ENCODE assay signal across 8 cellular contexts in the genomic region with DNA sequence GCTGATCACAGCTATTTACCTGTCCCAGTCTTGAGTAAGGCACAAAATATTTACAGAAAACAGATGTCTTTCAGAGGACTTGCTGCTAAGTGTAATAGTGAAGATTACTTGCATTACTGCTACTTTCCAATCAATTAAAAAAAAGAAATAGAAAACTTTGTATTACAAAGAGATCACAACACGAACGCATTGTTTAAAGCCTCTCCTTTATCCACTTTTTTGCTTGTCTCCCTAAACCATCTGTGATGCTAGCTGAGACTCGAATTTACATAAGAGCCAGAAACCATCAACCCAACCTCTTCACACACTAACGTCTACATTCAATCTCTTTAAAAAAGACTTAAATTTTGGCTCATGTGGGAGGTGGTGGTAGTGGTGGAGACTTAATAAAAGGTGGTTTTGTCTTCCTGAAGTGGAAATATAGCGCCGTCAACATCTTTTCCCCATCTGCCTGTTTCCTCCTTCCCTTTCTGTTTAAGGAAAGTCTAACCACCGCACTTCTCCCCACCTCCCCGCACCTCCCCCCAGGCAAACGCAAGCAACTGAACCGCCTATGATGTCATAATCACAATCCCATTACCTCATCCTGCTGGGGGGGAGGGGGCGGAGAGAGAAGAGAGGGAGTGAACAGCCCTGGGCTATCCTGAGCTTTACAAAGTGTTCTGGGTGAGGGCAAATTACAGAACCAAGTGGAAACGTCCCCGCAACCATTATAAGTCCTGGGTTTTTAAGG. TPM values are rescaled to one million over a fixed set of nuclear protein-coding genes. Genes with fewer than 3 reads are reported as not detected.
DNase-seq lines count a peak whose midpoint lies in the region; ATAC-seq, FAIRE-seq and TF ChIP-seq lines count a peak whose summit lies in the region.

No MANE protein-coding gene starts in this region.

- no peaks in the 10 kb centered on the region for H3K9me3 Mint-ChIP-seq in Caco-2 (ENCODE audit: unreplicated experiment)
- H3K9me3 Mint-ChIP-seq in central memory CD8-positive, alpha-beta T cell, result no peaks in the 10 kb centered on the region

- CTCF ChIA-PET in Caco-2 (lab: Charles Lee), result interaction anchor here (1.0 to 3.3 kb wide), 2 partner anchors 15 kb away, joined by 4 to 54 read pairs; partner anchors contain the start of gene KDM3B

- H3K9me3 ChIP-seq in Caco-2, result no peaks in the 10 kb centered on the region
- no peaks in the 10 kb centered on the region for H3K9me3 ChIP-seq in small intestine (ENCODE audit: control insufficient read depth, low read depth)

- peak overlapping the region; percentile 38 to 98 for H3K27ac ChIP-seq in small intestine (ENCODE audit: low read depth in 1 of 2, low read length in 1 of 2)

- FAIRE-seq in small intestine (lab: Jason Lieb, UNC), result no peak
- no peak for FAIRE-seq in urothelium cell line (lab: Jason Lieb, UNC)

- DNase-seq in Caco-2, result no peak
- peak; percentile 81 for DNase-seq in RKO (ENCODE audit: low spot score)
- no peak for DNase-seq in central memory CD8-positive, alpha-beta T cell (ENCODE audit: low spot score in 2 of 2)
- peak; percentile 90 for DNase-seq in inferior parietal cortex (ENCODE audit: extremely low spot score)
- DNase-seq in small intestine, result no peak
- no peak for DNase-seq in urothelium cell line (ENCODE audit: low spot score)

- intact Hi-C loops in Caco-2 (cut with micrococcal nuclease; ENCODE audit: unreplicated experiment), result no loop called here

- peak overlapping the region; percentile 90 for H3K4me3 Mint-ChIP-seq in Caco-2 (ENCODE audit: unreplicated experiment)
- H3K4me3 Mint-ChIP-seq in central memory CD8-positive, alpha-beta T cell, result peak overlapping the region; percentile 90

- TF ChIP-seq CTCF in Caco-2 (IDR thresholded peaks at IDR 0.05; ENCODE audit: insufficient read depth in 1 of 2, low read depth in 1 of 2, low read length in 1 of 2, severe bottlenecking in 1 of 2, unreplicated experiment in 1 of 2), result no peak

- peaks cover 32% of the 10 kb centered on the region for H3K36me3 Mint-ChIP-seq in Caco-2 (ENCODE audit: insufficient read depth, unreplicated experiment)
- peaks cover 16% of the 10 kb centered on the region for H3K36me3 Mint-ChIP-seq in central memory CD8-positive, alpha-beta T cell (ENCODE audit: insufficient read depth)

- WGBS in small intestine, 3 donors, result 25 to 30% (median 27%) methylated on average over 13 of the region's 13 CpGs

- peak; percentile 40 for ATAC-seq in GM19395 (IDR thresholded peaks at IDR 0.05; ENCODE audit: unreplicated experiment)
- ATAC-seq in HG03439 (IDR thresholded peaks at IDR 0.05; ENCODE audit: unreplicated experiment), result peak; percentile 29
- ATAC-seq in central memory CD8-positive, alpha-beta T cell (replicated peaks; ENCODE audit: extremely low read depth, poor library complexity, severe bottlenecking), result peak; percentile 40

- H3K4me1 ChIP-seq in Caco-2 (peaks cover 19% of the 10 kb centered on the region), small intestine (ENCODE audit: control insufficient read depth in 2 of 2, insufficient read depth in 1 of 2, low read depth in 1 of 2, low read length in 1 of 2) (peaks cover 2 to 4% of the 10 kb centered on the region in 2 donors)

- H3K27me3 ChIP-seq in Caco-2 (replicated peaks; ENCODE audit: control insufficient read depth, insufficient read depth, low read length), result no peaks in the 10 kb centered on the region
- H3K27me3 ChIP-seq in small intestine (ENCODE audit: control insufficient read depth in 2 of 2, insufficient read depth in 2 of 2, low read length in 2 of 2), result no peaks in the 10 kb centered on the region

- BruUV-seq in Caco-2 (replicated peaks; lab: Mats Ljungman, UMichigan), result TSS peak; percentile 98

- H3K4me3 ChIP-seq in Caco-2 (ENCODE audit: low read depth, low read length), result peak overlapping the region; percentile 87
- peak overlapping the region; percentile 59 to 88 for H3K4me3 ChIP-seq in small intestine (ENCODE audit: low read depth in 1 of 2, low read length in 2 of 2)

- peak overlapping the region; percentile 100 for H3K27ac Mint-ChIP-seq in Caco-2 (ENCODE audit: unreplicated experiment)
- peak overlapping the region; percentile 97 for H3K27ac Mint-ChIP-seq in central memory CD8-positive, alpha-beta T cell (ENCODE audit: low read depth)

- peaks cover 16% of the 10 kb centered on the region for H3K4me1 Mint-ChIP-seq in Caco-2 (ENCODE audit: low read depth, unreplicated experiment)
- peaks cover 44% of the 10 kb centered on the region for H3K4me1 Mint-ChIP-seq in central memory CD8-positive, alpha-beta T cell

- H3K27me3 Mint-ChIP-seq in Caco-2 (ENCODE audit: insufficient read depth, unreplicated experiment), result no peaks in the 10 kb centered on the region
- no peaks in the 10 kb centered on the region for H3K27me3 Mint-ChIP-seq in central memory CD8-positive, alpha-beta T cell

- H3K36me3 ChIP-seq in Caco-2 (ENCODE audit: control insufficient read depth, insufficient read depth, low read length) (peaks cover 4% of the 10 kb centered on the region; the same call in 1 of the 2 replicates), small intestine (ENCODE audit: control insufficient read depth in 2 of 2, insufficient read depth in 2 of 2, low read length in 2 of 2) (no peaks in the 10 kb centered on the region)

- POLR2A ChIA-PET in Caco-2 (lab: Charles Lee), result interaction anchor here (0.8 to 1.7 kb wide), 2 partner anchors 16 to 18 kb away, joined by 3 to 34 read pairs; partner anchors contain the start of gene KDM3B

RNA-seq across cellular contexts. Expression of gene FAM53C, which starts 0.9 kb away (rescaled TPM):
- 32.6 and 33.3 TPM in 2 replicates for total RNA-seq in Caco-2 (2022)
- 10 to 100 TPM in 1 of 3 donors, 1 to 10 TPM in 2; 5.4 to 10.3 (median 6.7) TPM for polyA plus RNA-seq in small intestine

RNA-seq across cellular contexts. Expression of gene CDC25C, which starts 5.5 kb away (rescaled TPM):
- 22.7 and 22.9 TPM in 2 replicates for total RNA-seq in Caco-2 (2022)
- polyA plus RNA-seq in small intestine, result 1 to 10 TPM in 2 of 3 donors, under 1 TPM in 1; 0.54 to 8.8 (median 4.2) TPM

RNA-seq across cellular contexts. Expression of gene KDM3B, which starts 15.4 kb away (rescaled TPM):
- 71.8 and 77.9 TPM in 2 replicates for total RNA-seq in Caco-2 (2022)
- 10 to 100 TPM; 18.6 to 26.8 (median 23.5) TPM for polyA plus RNA-seq in small intestine

Comparison
In these comparisons a context has a peak if more than half of its experiments do, and no peak if none do; other contexts are left out.
1. DNase-seq: peak in RKO (single experiment) and inferior parietal cortex (single experiment); none in Caco-2 (0 of 2), central memory CD8-positive, alpha-beta T cell (0 of 2), small intestine (single experiment) and urothelium cell line (single experiment).
2. Peak in every context shown above with its lines, with median percentiles within 50 percentile points of each other: ATAC-seq.